19 cellular contexts compared by ENCODE assay signal in the genomic region with DNA sequence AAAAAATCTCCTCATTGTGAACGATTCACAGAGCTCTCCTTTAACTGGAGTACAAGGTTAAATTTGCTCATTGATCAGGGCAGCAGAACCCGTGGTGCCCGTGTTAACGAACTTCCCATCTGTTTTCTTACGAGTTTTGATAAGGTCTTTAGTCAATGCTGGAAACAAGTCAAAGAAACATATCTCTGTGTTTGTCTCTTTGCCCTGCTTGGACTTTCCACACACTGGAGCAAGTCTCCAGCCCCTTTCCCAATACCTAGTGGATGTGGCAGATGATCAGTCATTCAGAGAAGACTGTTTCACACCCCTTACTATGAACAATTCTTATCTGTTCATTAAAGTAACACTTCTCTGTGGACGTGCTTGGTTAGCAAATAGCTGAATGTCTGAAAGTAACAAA.
DNase-seq lines count a peak whose midpoint lies in the region; ATAC-seq, FAIRE-seq and TF ChIP-seq lines count a peak whose summit lies in the region.
"Had no signal": no experiment of that assay in that cellular context is flagged by ENCODE, and none has a peak within 500 bp of the region (broad histone marks: within the 10 kb centered on the region; RNA-seq: fewer than 3 reads in every experiment).

No MANE protein-coding gene starts in this region.

- no peak overlapping the region for H3K4me3 ChIP-seq in muscle layer of duodenum (ENCODE audit: low read depth in 1 of 2, low read length in 2 of 2)
- H3K4me3 ChIP-seq: right atrium auricular region, tibial artery had no signal

- FAIRE-seq in GM12892 (lab: Jason Lieb, UNC) = peak; percentile 72
- FAIRE-seq: endothelial cell of umbilical vein, frontal cortex had no signal

- no peak for TF ChIP-seq POLR2A in GM12892 (IDR thresholded peaks at IDR 0.05; ENCODE audit: low read depth, low read length)
- no peak for TF ChIP-seq POLR2A in GM18505 (IDR thresholded peaks at IDR 0.05; ENCODE audit: borderline replicate concordance, extremely low read depth, insufficient read depth, insufficient read length)

- H3K9me3 Mint-ChIP-seq in CD4-positive, alpha-beta T cell = no peaks in the 10 kb centered on the region
- H3K9me3 Mint-ChIP-seq in activated naive CD8-positive, alpha-beta T cell treated with anti-CD3 and anti-CD28 coated beads for 36 hours = peaks cover 10% of the 10 kb centered on the region

- H3K4me1 Mint-ChIP-seq in CD4-positive, alpha-beta T cell (ENCODE audit: low read depth) = peaks cover 89% of the 10 kb centered on the region
- peaks cover 52% of the 10 kb centered on the region for H3K4me1 Mint-ChIP-seq in activated naive CD8-positive, alpha-beta T cell treated with anti-CD3 and anti-CD28 coated beads for 36 hours

- no peaks in the 10 kb centered on the region for H3K36me3 Mint-ChIP-seq in CD4-positive, alpha-beta T cell (ENCODE audit: low read depth)
- peaks cover 69% of the 10 kb centered on the region for H3K36me3 Mint-ChIP-seq in activated naive CD8-positive, alpha-beta T cell treated with anti-CD3 and anti-CD28 coated beads for 36 hours

- peaks cover 16 to 23% of the 10 kb centered on the region in 2 donors for H3K4me1 ChIP-seq in muscle layer of duodenum (ENCODE audit: control insufficient read depth in 1 of 2, insufficient read depth in 2 of 2, low read length in 2 of 2)

- no peaks in the 10 kb centered on the region for H3K27me3 ChIP-seq in CD4-positive, alpha-beta T cell (ENCODE audit: control insufficient read depth, insufficient read depth, low read length)
- no peaks in the 10 kb centered on the region for H3K27me3 ChIP-seq in muscle layer of duodenum (ENCODE audit: low read depth, low read length)
- H3K27me3 ChIP-seq: right atrium auricular region, tibial artery had no signal

- no peaks in the 10 kb centered on the region for H3K27me3 Mint-ChIP-seq in CD4-positive, alpha-beta T cell
- no peaks in the 10 kb centered on the region for H3K27me3 Mint-ChIP-seq in activated naive CD8-positive, alpha-beta T cell treated with anti-CD3 and anti-CD28 coated beads for 36 hours

- no peak overlapping the region for H3K4me3 Mint-ChIP-seq in CD4-positive, alpha-beta T cell
- H3K4me3 Mint-ChIP-seq in activated naive CD8-positive, alpha-beta T cell treated with anti-CD3 and anti-CD28 coated beads for 36 hours = no peak overlapping the region

- H3K27ac ChIP-seq in CD4-positive, alpha-beta T cell (ENCODE audit: low read depth, low read length) = no peak overlapping the region
- H3K27ac ChIP-seq in muscle layer of duodenum (ENCODE audit: low read length) = peak overlapping the region; percentile 13
- H3K27ac ChIP-seq: right atrium auricular region had no signal

- DNase-seq in CD4-positive, alpha-beta T cell = no peak
- no peak for DNase-seq in GM12892 (ENCODE audit: insufficient read length)
- no peak for DNase-seq in activated naive CD8-positive, alpha-beta T cell treated with anti-CD3 and anti-CD28 coated beads for 36 hours
- no peak for DNase-seq in Ammon's horn (ENCODE audit: low spot score)
- DNase-seq in left ventricle myocardium superior = no peak
- DNase-seq: activated CD8-positive, alpha-beta memory T cell treated with anti-CD3 and anti-CD28 coated beads, Interleukin-2, amount 50 U/mL, for 4 hours; amygdala; H7; NCI-H1694 treated with DMSO at 0.1 percent for 48 hours; NCI-H526; PC-3; SK-N-SH; tibial artery had no signal

- no peaks in the 10 kb centered on the region for H3K9me3 ChIP-seq in CD4-positive, alpha-beta T cell (ENCODE audit: control insufficient read depth, low read length)
- H3K9me3 ChIP-seq in muscle layer of duodenum (ENCODE audit: control insufficient read depth in 1 of 2, low read length in 2 of 2) = no peaks in the 10 kb centered on the region
- H3K9me3 ChIP-seq: right atrium auricular region, SK-N-SH had no signal

- POLR2A ChIA-PET in CD4-positive, alpha-beta T cell (lab: Charles Lee) = interaction anchor here (1.4 to 1.5 kb wide), 3 partner anchors 16 to 119 kb away, joined by 3 to 4 read pairs (median 3); no protein-coding TSS in a partner anchor

- no peaks in the 10 kb centered on the region for H3K36me3 ChIP-seq in muscle layer of duodenum (ENCODE audit: control insufficient read depth in 1 of 2, insufficient read depth in 2 of 2, low read length in 2 of 2)
- H3K36me3 ChIP-seq: right atrium auricular region, tibial artery had no signal

- intact Hi-C loops in CD4-positive, alpha-beta T cell (cut with DNase I, micrococcal nuclease) = no loop called here
- intact Hi-C loops in left ventricle myocardium superior (cut with micrococcal nuclease) = no loop called here

- peak overlapping the region; percentile 12 for H3K27ac Mint-ChIP-seq in CD4-positive, alpha-beta T cell
- H3K27ac Mint-ChIP-seq in activated naive CD8-positive, alpha-beta T cell treated with anti-CD3 and anti-CD28 coated beads for 36 hours = peak overlapping the region; percentile 23

- no peak for TF ChIP-seq CTCF in CD4-positive, alpha-beta T cell (IDR thresholded peaks at IDR 0.05)

- ATAC-seq in CD4-positive, alpha-beta T cell (ENCODE audit: poor library complexity) = no peak
- ATAC-seq in GM18505 (IDR thresholded peaks at IDR 0.05; ENCODE audit: unreplicated experiment) = no peak
- no peak for ATAC-seq in HG02981 (IDR thresholded peaks at IDR 0.05; ENCODE audit: unreplicated experiment)
- no peak for ATAC-seq in left ventricle myocardium superior
- ATAC-seq: PC-3 had no signal

- CTCF ChIA-PET in CD4-positive, alpha-beta T cell (lab: Charles Lee) = interaction anchor here (1.1 kb wide), 1 partner anchor 16 kb away, joined by 3 read pairs; no protein-coding TSS in a partner anchor
